In genomic region chr11:16612234-16612571, GRCh38 we compare ENCODE assay signal across 21 cellular contexts.
DNase-seq lines count a peak whose midpoint lies in the region; ATAC-seq, FAIRE-seq and TF ChIP-seq lines count a peak whose summit lies in the region.
"Had no signal": no experiment of that assay in that cellular context is flagged by ENCODE, and none has a peak within 500 bp of the region (broad histone marks: within the 10 kb centered on the region; RNA-seq: fewer than 3 reads in every experiment).

No MANE protein-coding gene starts in this region.

- H3K27ac ChIP-seq in right atrium auricular region: no peak overlapping the region
- H3K27ac ChIP-seq in caudate nucleus (ENCODE audit: low read depth, low read length): peak overlapping the region; percentile 14
- H3K27ac ChIP-seq in kidney (ENCODE audit: low read depth in 2 of 2, low read length in 2 of 2): no peak overlapping the region
- H3K27ac ChIP-seq in upper lobe of left lung: no peak overlapping the region
- H3K27ac ChIP-seq: C4-2B, esophagus muscularis mucosa, gastroesophageal sphincter, PC-9, SJCRH30, uterus had no signal

- H3K9me3 Mint-ChIP-seq in type B pancreatic cell: no peaks in the 10 kb centered on the region
- H3K9me3 Mint-ChIP-seq in activated naive CD4-positive, alpha-beta T cell treated with anti-CD3 and anti-CD28 coated beads, Interleukin-2, amount 50 U/mL, for 72 hours: no peaks in the 10 kb centered on the region
- H3K9me3 Mint-ChIP-seq: activated CD4-positive, alpha-beta memory T cell treated with anti-CD3 and anti-CD28 coated beads, Interleukin-2, amount 10 ng/mL, durations not matched to agents 7 days and 5 days had no signal

- intact Hi-C loops in left cardiac atrium (cut with DNase I): loop anchor here in 1 of 2 donors (5.0 to 10.0 kb wide), 3 partner anchors 607 to 960 kb away; no protein-coding TSS in a partner anchor
- intact Hi-C loops in kidney (cut with DNase I): no loop called here

- H3K9me3 ChIP-seq in right atrium auricular region: no peaks in the 10 kb centered on the region
- no peaks in the 10 kb centered on the region for H3K9me3 ChIP-seq in kidney (ENCODE audit: control insufficient read depth in 1 of 2, low read length in 2 of 2)
- no peaks in the 10 kb centered on the region for H3K9me3 ChIP-seq in upper lobe of left lung
- H3K9me3 ChIP-seq: esophagus muscularis mucosa, gastroesophageal sphincter, SJCRH30, uterus had no signal

- peak overlapping the region; percentile 45 to 63 for H3K4me3 ChIP-seq in right atrium auricular region
- peak overlapping the region; percentile 59 to 70 for H3K4me3 ChIP-seq in kidney (ENCODE audit: low read length in 2 of 2)
- no peak overlapping the region for H3K4me3 ChIP-seq in upper lobe of left lung
- H3K4me3 ChIP-seq: PC-9, SJCRH30 had no signal

- H3K4me1 ChIP-seq in right atrium auricular region (peaks cover 0 to 21% of the 10 kb centered on the region in 2 donors), kidney (ENCODE audit: control insufficient read depth in 1 of 2, insufficient read depth in 1 of 2, low read depth in 1 of 2, low read length in 2 of 2) (peaks cover 0 to 10% of the 10 kb centered on the region in 2 donors), upper lobe of left lung (peaks cover 15 to 29% (median 20%) of the 10 kb centered on the region in 4 donors)
- H3K4me1 ChIP-seq: SJCRH30 had no signal

- H3K27me3 ChIP-seq in right atrium auricular region (peaks cover 0 to 2% of the 10 kb centered on the region in 2 donors), upper lobe of left lung (peaks cover 0 to 58% (median 17%) of the 10 kb centered on the region in 4 donors)

- peak overlapping the region; percentile 85 for H3K4me3 Mint-ChIP-seq in type B pancreatic cell
- H3K4me3 Mint-ChIP-seq: activated CD4-positive, alpha-beta memory T cell treated with anti-CD3 and anti-CD28 coated beads, Interleukin-2, amount 10 ng/mL, durations not matched to agents 7 days and 5 days had no signal

- TF ChIP-seq EP300 in upper lobe of left lung (IDR thresholded peaks at IDR 0.05): no peak

- H3K4me1 Mint-ChIP-seq in type B pancreatic cell (ENCODE audit: unreplicated experiment): peaks cover 23% of the 10 kb centered on the region

- H3K9ac ChIP-seq in kidney (ENCODE audit: low read length in 2 of 2): no peak overlapping the region

- peak overlapping the region; percentile 20 for H3K27ac Mint-ChIP-seq in type B pancreatic cell
- H3K27ac Mint-ChIP-seq in activated naive CD4-positive, alpha-beta T cell treated with anti-CD3 and anti-CD28 coated beads, Interleukin-2, amount 50 U/mL, for 72 hours: no peak overlapping the region
- H3K27ac Mint-ChIP-seq: activated CD4-positive, alpha-beta memory T cell treated with anti-CD3 and anti-CD28 coated beads, Interleukin-2, amount 10 ng/mL, durations not matched to agents 7 days and 5 days had no signal

- H3K36me3 Mint-ChIP-seq in type B pancreatic cell: no peaks in the 10 kb centered on the region
- peaks cover 0 to 11% of the 10 kb centered on the region in 2 donors for H3K36me3 Mint-ChIP-seq in activated naive CD4-positive, alpha-beta T cell treated with anti-CD3 and anti-CD28 coated beads, Interleukin-2, amount 50 U/mL, for 72 hours

- no peak for ATAC-seq in left cardiac atrium
- ATAC-seq in activated naive CD4-positive, alpha-beta T cell treated with anti-CD3 and anti-CD28 coated beads, Interleukin-2, amount 50 U/mL, for 72 hours: no peak
- ATAC-seq in upper lobe of left lung (ENCODE audit: low FRiP score in 2 of 2): no peak

- DNase-seq in right atrium auricular region (ENCODE audit: low spot score): no peak
- no peak for DNase-seq in left cardiac atrium
- DNase-seq in caudate nucleus (lab: John Stamatoyannopoulos, UW): no peak
- DNase-seq in kidney: no peak
- DNase-seq in type B pancreatic cell (ENCODE audit: extremely low spot score, unreplicated experiment): no peak
- DNase-seq in midbrain (lab: John Stamatoyannopoulos, UW): no peak
- no peak for DNase-seq in activated naive CD4-positive, alpha-beta T cell treated with anti-CD3 and anti-CD28 coated beads, Interleukin-2, amount 50 U/mL, for 72 hours (ENCODE audit: low spot score in 2 of 2)
- no peak for DNase-seq in upper lobe of left lung
- DNase-seq: activated CD4-positive, alpha-beta memory T cell treated with anti-CD3 and anti-CD28 coated beads, Interleukin-2, amount 10 ng/mL, durations not matched to agents 7 days and 5 days; activated naive CD4-positive, alpha-beta T cell treated with Interleukin-2 at 50 U/mL for 16 hours; effector CD4-positive, alpha-beta T cell; NCI-H2081 treated with DMSO at 0.1 percent for 48 hours; PC-9; stimulated activated CD4-positive, alpha-beta T cell treated with anti-CD3 and anti-CD28 coated beads, Interleukin-15, amount 100 ng/mL, for 24 hours; uterus had no signal

- WGBS in upper lobe of left lung, 2 donors: 26 to 32% methylated on average over 4 of the region's 4 CpGs

- peaks cover 17% of the 10 kb centered on the region for H3K27me3 Mint-ChIP-seq in type B pancreatic cell

- no peak for TF ChIP-seq POLR2A in upper lobe of left lung (IDR thresholded peaks at IDR 0.05)

- no peak for FAIRE-seq in kidney (lab: Jason Lieb, UNC)
- FAIRE-seq: G401.6, GM18507 had no signal

- H3K36me3 ChIP-seq in right atrium auricular region (no peaks in the 10 kb centered on the region), kidney (ENCODE audit: control insufficient read depth in 1 of 2, insufficient read depth in 2 of 2, low read length in 2 of 2) (no peaks in the 10 kb centered on the region), upper lobe of left lung (no peaks in the 10 kb centered on the region)
- H3K36me3 ChIP-seq: esophagus muscularis mucosa, gastroesophageal sphincter, SJCRH30 had no signal

- no peak for TF ChIP-seq CTCF in right atrium auricular region (IDR thresholded peaks at IDR 0.05)
- TF ChIP-seq CTCF in kidney (IDR thresholded peaks at IDR 0.05; ENCODE audit: borderline replicate concordance, extremely low read depth, insufficient read depth): no peak
- no peak for TF ChIP-seq CTCF in type B pancreatic cell (conservative IDR thresholded peaks at IDR 0.05)
- no peak for TF ChIP-seq CTCF in upper lobe of left lung (IDR thresholded peaks at IDR 0.05)

Comparison
In these comparisons a context has a peak if more than half of its experiments do, and no peak if none do; other contexts are left out.
1. H3K4me3 ChIP-seq: peak in right atrium auricular region (2 of 2) and kidney (2 of 2); none in upper lobe of left lung (0 of 4).